In the genomic region with DNA sequence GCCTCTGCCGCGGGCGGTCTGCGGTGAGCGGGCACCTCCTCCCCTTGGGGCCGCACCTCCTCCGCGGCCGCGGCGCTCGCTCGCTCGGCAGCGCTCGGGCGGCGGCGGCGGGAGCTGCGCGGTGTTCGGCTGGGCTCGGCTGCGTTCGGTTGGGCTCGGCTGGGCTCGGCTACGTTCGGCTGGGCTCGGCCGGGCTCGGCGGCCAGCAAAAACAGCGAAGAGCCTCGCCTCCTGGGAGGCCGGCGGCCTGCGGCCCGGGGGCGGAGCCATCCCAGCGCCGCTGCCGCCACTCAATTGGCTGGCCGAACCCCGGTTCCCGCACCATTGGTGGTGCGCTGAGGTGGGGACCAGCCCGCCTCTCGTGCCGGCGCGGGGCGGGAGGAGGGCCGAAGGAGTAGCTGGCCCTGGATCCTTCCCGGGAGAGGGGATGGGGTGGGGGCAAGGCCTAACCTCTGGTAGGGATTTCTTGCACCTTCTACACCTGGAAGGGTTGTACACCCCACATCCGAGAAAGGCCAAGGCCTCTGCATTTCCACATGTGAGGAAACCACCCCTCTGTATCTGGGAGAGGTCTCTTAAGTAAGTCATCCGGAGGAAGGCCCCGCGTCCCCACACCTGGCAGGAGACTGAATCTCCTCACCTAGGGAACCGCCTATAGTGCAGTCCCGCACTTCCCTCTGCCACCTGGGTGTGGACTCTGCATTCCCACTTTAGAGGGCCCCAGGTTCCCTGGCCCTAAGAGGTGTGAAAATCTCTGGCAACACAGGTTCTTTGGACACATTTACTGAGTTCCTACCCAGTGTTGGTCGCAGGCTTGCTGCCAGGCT, we compare ENCODE assay signal across 8 cellular contexts. TPM values are rescaled to one million over a fixed set of nuclear protein-coding genes. Genes with fewer than 3 reads are reported as not detected.
DNase-seq lines count a peak whose midpoint lies in the region; ATAC-seq, FAIRE-seq and TF ChIP-seq lines count a peak whose summit lies in the region.

A gene (minus strand): TSS at position 20 of the 827 bp plus-strand sequence. CDS start 1,295 bp downstream, outside the sequence.

- ATAC-seq in GM21717 (IDR thresholded peaks at IDR 0.05; ENCODE audit: unreplicated experiment): peak; percentile 73
- peak; percentile 93 to 95 for ATAC-seq in naive B cell (ENCODE audit: low read depth in 2 of 2)

- DNase-seq in D721Med (ENCODE audit: insufficient read length, low spot score): peak; percentile 81
- DNase-seq in Jurkat, Clone E6-1 (ENCODE audit: low read depth, low spot score): peak; percentile 76
- DNase-seq in RCC 7860 (ENCODE audit: low spot score): peak; percentile 70
- peak; percentile 84 to 86 for DNase-seq in activated T-helper 1 cell treated with anti-CD3 and anti-CD28 coated beads, Interleukin-2, amount 50 U/mL, for 16 hours (ENCODE audit: low read depth in 1 of 2, low spot score in 1 of 2)
- peak; percentile 78 for DNase-seq in fibroblast of gingiva (ENCODE audit: low read depth)
- peak; percentile 90 for DNase-seq in naive B cell
- peak; percentile 58 to 83 for DNase-seq in stimulated activated CD8-positive, alpha-beta memory T cell treated with anti-CD3 and anti-CD28 coated beads, Interleukin-7, amount 100 ng/mL, for 4 hours (ENCODE audit: low read depth in 2 of 2)

- FAIRE-seq in D721Med (lab: Jason Lieb, UNC) (no peak), RCC 7860 (lab: Jason Lieb, UNC) (no peak)

- no peak for TF ChIP-seq CTCF in D721Med (IDR thresholded peaks at IDR 0.05; ENCODE audit: insufficient read depth, missing control alignments)

- no peaks in the 10 kb centered on the region for H3K36me3 Mint-ChIP-seq in naive B cell

- H3K4me3 ChIP-seq in Jurkat, Clone E6-1 (ENCODE audit: low read length): peak within 1 kb of the TSS; percentile 50

- peaks cover 11 to 17% (median 12%) of the 10 kb centered on the region in 3 donors for H3K4me1 Mint-ChIP-seq in naive B cell

- peak within 1 kb of the TSS in 1 of 6 donors; percentile 44 for H3K27ac Mint-ChIP-seq in naive B cell

- no peaks in the 10 kb centered on the region for H3K9me3 Mint-ChIP-seq in naive B cell

- peaks cover 29 to 42% (median 34%) of the 10 kb centered on the region in 3 donors for H3K27me3 Mint-ChIP-seq in naive B cell

- H3K4me3 Mint-ChIP-seq in naive B cell: peak within 1 kb of the TSS; percentile 56 to 89 (median 82)

RNA-seq across cellular contexts. Expression of the gene that starts here (rescaled TPM):
- polyA plus RNA-seq in Jurkat, Clone E6-1 (2012; ENCODE audit: insufficient read depth, insufficient read length): 5.4 TPM
- polyA plus RNA-seq in naive B cell (ENCODE audit: low read depth in 6 of 6): not detected

Comparison
In these comparisons a context has a peak if more than half of its experiments do, and no peak if none do; other contexts are left out.
1. Peak in every context shown above with its lines: DNase-seq, ATAC-seq and H3K4me3 ChIP-seq.
2. Peak in DNase-seq and ATAC-seq in naive B cell; RNA of the gene not detected or under 1 TPM.